ENCODE assay signal across 19 cellular contexts in genomic region chr18:44080054-44080453, GRCh38.
"Had no signal": no experiment of that assay in that cellular context is flagged by ENCODE, and none has a peak within 500 bp of the region (broad histone marks: within the 10 kb centered on the region; RNA-seq: fewer than 3 reads in every experiment).

No MANE protein-coding gene starts in this region.

- H3K4me3 Mint-ChIP-seq: activated CD4-positive, alpha-beta memory T cell treated with anti-CD3 and anti-CD28 coated beads, Interleukin-2, amount 10 ng/mL, durations not matched to agents 7 days and 5 days; activated T-cell treated with anti-CD3 and anti-CD28 coated beads, Interleukin-2, amount 50 U/mL, for 24 hours; naive thymus-derived CD4-positive, alpha-beta T cell; T-helper 17 cell; WTC11 had no signal

- H3K4me1 ChIP-seq: adrenal gland, pancreas had no signal

- H3K4me1 Mint-ChIP-seq: activated CD4-positive, alpha-beta memory T cell treated with anti-CD3 and anti-CD28 coated beads, Interleukin-2, amount 10 ng/mL, durations not matched to agents 7 days and 5 days; naive thymus-derived CD4-positive, alpha-beta T cell; T-helper 17 cell had no signal

- H3K27ac Mint-ChIP-seq: activated CD4-positive, alpha-beta memory T cell treated with anti-CD3 and anti-CD28 coated beads, Interleukin-2, amount 10 ng/mL, durations not matched to agents 7 days and 5 days; activated T-cell treated with anti-CD3 and anti-CD28 coated beads, Interleukin-2, amount 50 U/mL, for 24 hours; naive thymus-derived CD4-positive, alpha-beta T cell; T-helper 17 cell; WTC11 had no signal

- H3K4me3 ChIP-seq: adrenal gland, mucosa of descending colon, pancreas, right atrium auricular region, skin epidermis had no signal

- H3K27me3 ChIP-seq: adrenal gland, pancreas, right atrium auricular region had no signal

- ATAC-seq: left lobe of liver; mucosa of descending colon; naive thymus-derived CD4-positive, alpha-beta T cell; T-helper 17 cell; WTC11 had no signal

- H3K27me3 Mint-ChIP-seq: activated CD4-positive, alpha-beta memory T cell treated with anti-CD3 and anti-CD28 coated beads, Interleukin-2, amount 10 ng/mL, durations not matched to agents 7 days and 5 days; activated T-cell treated with anti-CD3 and anti-CD28 coated beads, Interleukin-2, amount 50 U/mL, for 24 hours; brain; T-helper 17 cell had no signal

- H3K36me3 ChIP-seq: adrenal gland, pancreas, right atrium auricular region had no signal

- H3K36me3 Mint-ChIP-seq: brain; naive thymus-derived CD4-positive, alpha-beta T cell; WTC11 had no signal

- H3K27ac ChIP-seq: adrenal gland, pancreas, right atrium auricular region, skin epidermis had no signal

- H3K9me3 Mint-ChIP-seq: activated CD4-positive, alpha-beta memory T cell treated with anti-CD3 and anti-CD28 coated beads, Interleukin-2, amount 10 ng/mL, durations not matched to agents 7 days and 5 days; activated T-cell treated with anti-CD3 and anti-CD28 coated beads, Interleukin-2, amount 50 U/mL, for 24 hours; brain had no signal

- H3K9me3 ChIP-seq: adrenal gland, mucosa of descending colon, pancreas, right atrium auricular region had no signal

- DNase-seq: activated CD4-positive, alpha-beta memory T cell treated with anti-CD3 and anti-CD28 coated beads, Interleukin-2, amount 10 ng/mL, durations not matched to agents 7 days and 5 days; activated CD4-positive, alpha-beta T cell treated with anti-CD3 and anti-CD28 coated beads for 4 hours; activated effector memory CD4-positive, alpha-beta T cell treated with Interleukin-2 at 50 U/mL for 16 hours; activated naive CD4-positive, alpha-beta T cell treated with anti-CD3 and anti-CD28 coated beads, Interleukin-2, amount 50 U/mL, for 16 hours; activated T-cell treated with anti-CD3 and anti-CD28 coated beads, Interleukin-2, amount 50 U/mL, for 24 hours; effector CD8-positive, alpha-beta T cell; mucosa of descending colon; naive thymus-derived CD4-positive, alpha-beta T cell; pancreas; stimulated activated CD4-positive, alpha-beta T cell treated with anti-CD3 and anti-CD28 coated beads, Interleukin-4, amount 100 ng/mL, for 24 hours; stimulated activated naive CD4-positive, alpha-beta T cell; T-helper 17 cell; trophoblast cell had no signal
